ENCODE assay signal across 6 cellular contexts in genomic region chr3:79874646-79875045, GRCh38.
"Had no signal": no experiment of that assay in that cellular context is flagged by ENCODE, and none has a peak within 500 bp of the region (broad histone marks: within the 10 kb centered on the region; RNA-seq: fewer than 3 reads in every experiment).

No MANE protein-coding gene starts in this region.

- H3K4me3 ChIP-seq: GM23338, K562 had no signal

- DNase-seq: H9, HCEC 1CT, IMR-90, KG1 had no signal
